ENCODE assay signal across 12 cellular contexts in genomic region chr15:78907577-78907976, GRCh38. TPM values are rescaled to one million over a fixed set of nuclear protein-coding genes. Genes with fewer than 3 reads are reported as not detected.
DNase-seq lines count a peak whose midpoint lies in the region; TF ChIP-seq lines count a peak whose summit lies in the region.
"Had no signal": no experiment of that assay in that cellular context is flagged by ENCODE, and none has a peak within 500 bp of the region (broad histone marks: within the 10 kb centered on the region; RNA-seq: fewer than 3 reads in every experiment).

No MANE protein-coding gene starts in this region.

- H3K4me3 ChIP-seq in SU-DHL-6 (ENCODE audit: insufficient read depth, low read length, poor library complexity, severe bottlenecking), result no peak overlapping the region
- H3K4me3 ChIP-seq in stomach, result no peak overlapping the region
- H3K4me3 ChIP-seq: coronary artery, MG63 had no signal

- no peak overlapping the region for H3K9ac ChIP-seq in SU-DHL-6 (ENCODE audit: low read length)

- H3K79me2 ChIP-seq in SU-DHL-6 (ENCODE audit: insufficient read depth, low read length), result 0 out of 2 replicates have a peak, but pooled peaks cover 5% of the 10 kb centered on the region

- H3F3A ChIP-seq in SU-DHL-6 (ENCODE audit: insufficient read depth), result peaks cover 33% of the 10 kb centered on the region; the same call in 1 of the 2 replicates

- no peak overlapping the region for H2AFZ ChIP-seq in SU-DHL-6 (ENCODE audit: low read depth, low read length, severe bottlenecking)

- H3K27ac ChIP-seq in SU-DHL-6 (ENCODE audit: low read depth, low read length) (no peak overlapping the region), stomach (peak overlapping the region in 2 of 5 donors; percentile 21 to 62)

- intact Hi-C loops in stomach (cut with DNase I; ENCODE audit: low total_unique reads), result loop anchor here (5.0 kb wide), 1 partner anchor 275 kb away; no protein-coding TSS in a partner anchor

- TF ChIP-seq POLR2A in stomach (IDR thresholded peaks at IDR 0.05), result no peak

- H3K9me3 ChIP-seq in SU-DHL-6 (ENCODE audit: insufficient read depth, low read length) (no peaks in the 10 kb centered on the region), stomach (no peaks in the 10 kb centered on the region)
- H3K9me3 ChIP-seq: MG63 had no signal

- H3K9me2 ChIP-seq in SU-DHL-6 (replicated peaks; ENCODE audit: insufficient read depth, low read length), result no peaks in the 10 kb centered on the region

- in situ Hi-C loops in GM13977 (cut with MboI; ENCODE audit: low pct_unique_long_range_greater_than_20kb, low sequenced_read_pairs, unreplicated experiment), result no loop called here

- H3K27me3 ChIP-seq in SU-DHL-6 (ENCODE audit: low read length) (no peaks in the 10 kb centered on the region), stomach (no peaks in the 10 kb centered on the region)
- H3K27me3 ChIP-seq: MG63 had no signal

- peaks cover 7% of the 10 kb centered on the region; the same call in 1 of the 2 replicates for H4K20me1 ChIP-seq in SU-DHL-6 (ENCODE audit: low read depth, low read length)

- peaks cover 0 to 84% (median 28%) of the 10 kb centered on the region in 4 donors for H3K4me1 ChIP-seq in stomach

- no peak for TF ChIP-seq EP300 in stomach (IDR thresholded peaks at IDR 0.05)

- TF ChIP-seq CTCF in AG09319 (IDR thresholded peaks at IDR 0.05; ENCODE audit: low read depth, low read length) (peak; percentile 9), GM13977 (IDR thresholded peaks at IDR 0.05; ENCODE audit: extremely low read depth, insufficient read depth, missing control alignments) (peak; percentile 29), SU-DHL-6 (IDR thresholded peaks at IDR 0.05; ENCODE audit: insufficient read depth, low read length, poor library complexity, severe bottlenecking) (peak; percentile 18), stomach (IDR thresholded peaks at IDR 0.05) (peak in 1 of 7 experiments; percentile 12)

- WGBS in stomach, 5 donors, result 30 to 60% (median 37%) methylated on average over 3 of the region's 3 CpGs; no CpG with 5 or more reads in 1 of the 5 donors

- no peak overlapping the region for H3K4me2 ChIP-seq in SU-DHL-6 (ENCODE audit: low read depth, low read length, poor library complexity, severe bottlenecking)

- H3K36me3 ChIP-seq in SU-DHL-6 (ENCODE audit: low read length) (peaks cover 24% of the 10 kb centered on the region), stomach (peaks cover 48 to 100% (median 95%) of the 10 kb centered on the region in 4 donors)

- no peak for DNase-seq in AG09319 (ENCODE audit: extremely low read depth, low read depth)
- no peak for DNase-seq in GM13977 (ENCODE audit: low spot score)
- peak; percentile 17 for DNase-seq in iPS DF 19.7 (ENCODE audit: low read depth, low spot score)
- no peak for DNase-seq in activated gamma-delta T cell (lab: John Stamatoyannopoulos, UW)
- DNase-seq in stimulated activated CD4-positive, alpha-beta T cell treated with anti-CD3 and anti-CD28 coated beads, Interleukin-4, amount 100 ng/mL, for 24 hours, result no peak
- no peak for DNase-seq in NOMO-1 treated with DMSO at 0.1 percent for 48 hours (lab: John Stamatoyannopoulos, UW; ENCODE audit: unreplicated experiment)
- no peak for DNase-seq in stomach
- DNase-seq: mammary epithelial cell; MG63; stimulated activated CD4-positive, alpha-beta T cell treated with anti-CD3 and anti-CD28 coated beads, Interleukin-4, amount 100 ng/mL, for 4 hours had no signal

RNA-seq across cellular contexts. Expression of gene MORF4L1, which starts 34.9 kb away (rescaled TPM):
- 100 to 1,000 TPM in 4 of 5 donors, 10 to 100 TPM in 1; 78.8 to 545 (median 273) TPM for total RNA-seq in stomach
- polyA plus RNA-seq in stomach, result 100 to 1,000 TPM; 126 to 371 (median 260) TPM

RNA-seq across cellular contexts. Expression of gene CTSH, which starts 37.3 kb away (rescaled TPM):
- 100 to 1,000 TPM; 173 to 386 (median 309) TPM for total RNA-seq in stomach
- 100 to 1,000 TPM in 2 of 3 donors, 10 to 100 TPM in 1; 79.3 to 193 (median 125) TPM for polyA plus RNA-seq in stomach
